Comparison of ENCODE assay signal across 20 cellular contexts in genomic region chr4:142248946-142249345, GRCh38.
DNase-seq lines count a peak whose midpoint lies in the region; ATAC-seq and TF ChIP-seq lines count a peak whose summit lies in the region.
"Had no signal": no experiment of that assay in that cellular context is flagged by ENCODE, and none has a peak within 500 bp of the region (broad histone marks: within the 10 kb centered on the region; RNA-seq: fewer than 3 reads in every experiment).

No MANE protein-coding gene starts in this region.

- H3K27me3 ChIP-seq in brain microvascular endothelial cell (replicated peaks): no peaks in the 10 kb centered on the region
- H3K27me3 ChIP-seq in foreskin keratinocyte: no peaks in the 10 kb centered on the region

- in situ Hi-C loops in brain microvascular endothelial cell (cut with HindIII; ENCODE audit: low pct_ligation_motif_present, low sequenced_read_pairs): no loop called here

- TF ChIP-seq CTCF in brain microvascular endothelial cell (IDR thresholded peaks at IDR 0.05; ENCODE audit: low read depth, low read length, missing control alignments) (no peak), foreskin keratinocyte (conservative IDR thresholded peaks at IDR 0.05) (no peak)

- no peak overlapping the region for H3K4me3 ChIP-seq in brain microvascular endothelial cell (ENCODE audit: low read depth, low read length)
- H3K4me3 ChIP-seq: lung, SK-N-MC had no signal

- H3K4me1 ChIP-seq in foreskin keratinocyte: peaks cover 4% of the 10 kb centered on the region

- peak; percentile 90 for ATAC-seq in foreskin keratinocyte
- ATAC-seq in GM21515 (IDR thresholded peaks at IDR 0.05; ENCODE audit: unreplicated experiment): no peak
- ATAC-seq in GM19455 (IDR thresholded peaks at IDR 0.05; ENCODE audit: unreplicated experiment): no peak
- ATAC-seq: activated naive CD4-positive, alpha-beta T cell treated with anti-CD3 and anti-CD28 coated beads, Interleukin-2, amount 50 U/mL, for 72 hours; HepG2; naive thymus-derived CD4-positive, alpha-beta T cell had no signal

- DNase-seq in AG08396 (ENCODE audit: low spot score) (peak; percentile 66), HS-5 (ENCODE audit: low read depth) (peak; percentile 10), brain microvascular endothelial cell (peak; percentile 73), foreskin keratinocyte (peak in 1 of 2 donors; percentile 64), RKO (ENCODE audit: low spot score) (no peak)
- DNase-seq in effector CD8-positive, alpha-beta T cell (lab: John Stamatoyannopoulos, UW): no peak
- DNase-seq: activated CD4-positive, alpha-beta T cell treated with anti-CD3 and anti-CD28 coated beads, Interleukin-2, amount 10 ng/mL, durations not matched to agents 24 days and 14 days; cerebellar nuclear complex; endodermal cell; glutamatergic neuron; H9; naive thymus-derived CD4-positive, alpha-beta T cell; NCI-H69; OCI-M1 had no signal

- no peaks in the 10 kb centered on the region for H3K36me3 ChIP-seq in brain microvascular endothelial cell (replicated peaks)

- H3K27ac ChIP-seq in brain microvascular endothelial cell: no peak overlapping the region
- H3K27ac ChIP-seq in foreskin keratinocyte: no peak overlapping the region
- H3K27ac ChIP-seq: SK-N-MC had no signal

Comparison
In these comparisons a context has a peak if more than half of its experiments do, and no peak if none do; other contexts are left out.
1. DNase-seq: peak in AG08396 (single experiment), HS-5 (single experiment) and brain microvascular endothelial cell (single experiment); none in RKO (single experiment) and effector CD8-positive, alpha-beta T cell (single experiment).